In the genomic region with DNA sequence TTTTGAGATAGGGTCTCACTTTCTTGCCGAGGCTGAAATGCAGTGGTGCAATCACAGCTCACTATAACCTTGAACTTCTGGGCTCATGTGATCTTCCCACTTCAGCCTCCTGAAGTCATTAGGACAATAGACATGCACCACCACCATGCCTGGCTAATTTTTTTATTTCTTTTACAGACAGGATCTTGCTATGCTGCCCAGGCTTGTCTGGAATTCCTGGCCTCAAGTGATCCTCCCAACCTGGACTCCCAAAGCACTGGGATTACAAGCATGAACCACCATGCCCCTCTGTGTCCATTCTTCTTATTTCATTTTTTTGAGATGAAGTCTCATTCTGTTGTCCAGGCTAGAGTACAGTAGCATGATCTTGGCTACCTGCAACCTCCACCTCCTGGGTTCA, we compare ENCODE assay signal across 29 cellular contexts. TPM values are rescaled to one million over a fixed set of nuclear protein-coding genes. Genes with fewer than 3 reads are reported as not detected.
"Had no signal": no experiment of that assay in that cellular context is flagged by ENCODE, and none has a peak within 500 bp of the region (broad histone marks: within the 10 kb centered on the region; RNA-seq: fewer than 3 reads in every experiment).

No MANE protein-coding gene starts in this region.

- H3K4me3 ChIP-seq: colonic mucosa, coronary artery, dorsolateral prefrontal cortex, esophagus muscularis mucosa, gastrocnemius medialis, gastroesophageal sphincter, heart left ventricle, heart right ventricle had no signal

- FAIRE-seq: colon, endometrium, endothelial cell of umbilical vein, frontal cortex had no signal

- ATAC-seq: effector memory CD8-positive, alpha-beta T cell; esophagus mucosa; foreskin keratinocyte; gastrocnemius medialis; gastroesophageal sphincter; heart left ventricle; heart right ventricle had no signal

- H3K27me3 ChIP-seq: colonic mucosa, dorsolateral prefrontal cortex, esophagus muscularis mucosa, gastrocnemius medialis, gastroesophageal sphincter, heart left ventricle had no signal

- H3K27ac ChIP-seq: colonic mucosa, coronary artery, dorsolateral prefrontal cortex, epithelial cell of prostate, esophagus muscularis mucosa, foreskin keratinocyte, gastrocnemius medialis, gastroesophageal sphincter, heart left ventricle, heart right ventricle had no signal

- H3K9me3 ChIP-seq: colonic mucosa, esophagus muscularis mucosa, gastrocnemius medialis, gastroesophageal sphincter had no signal

- H3K9me3 Mint-ChIP-seq: dendritic cell treated with granulocyte-macrophage colony-stimulating factor and Interleukin-4, amounts not matched to agents 40 ng/mL and 50 ng/mL, for 4 days; effector memory CD8-positive, alpha-beta T cell had no signal

- H3K4me1 Mint-ChIP-seq: endodermal cell had no signal

- H3K36me3 ChIP-seq: colonic mucosa, esophagus muscularis mucosa, gastrocnemius medialis, gastroesophageal sphincter, heart left ventricle, heart right ventricle had no signal

- H3K4me3 Mint-ChIP-seq: dendritic cell treated with granulocyte-macrophage colony-stimulating factor and Interleukin-4, amounts not matched to agents 40 ng/mL and 50 ng/mL, for 4 days; effector memory CD8-positive, alpha-beta T cell; endodermal cell had no signal

- DNase-seq: colonic mucosa; cortex of kidney; dermis blood vessel endothelial cell; dorsolateral prefrontal cortex; effector CD4-positive, alpha-beta T cell; effector CD8-positive, alpha-beta T cell; effector memory CD4-positive, alpha-beta T cell; effector memory CD8-positive, alpha-beta T cell; endodermal cell; erythroblast; foreskin fibroblast; foreskin keratinocyte; foreskin melanocyte; gastrocnemius medialis; glutamatergic neuron; head of caudate nucleus; heart left ventricle; heart right ventricle had no signal

- H3K4me1 ChIP-seq: colonic mucosa, esophagus muscularis mucosa, foreskin keratinocyte, gastrocnemius medialis, gastroesophageal sphincter, heart left ventricle, heart right ventricle had no signal

RNA-seq across cellular contexts. Expression of gene ANKRD45, which starts 33.1 kb away (rescaled TPM):
- total RNA-seq: esophagus mucosa, gastrocnemius medialis had no signal
- polyA plus RNA-seq: esophagus, heart left ventricle had no signal
